ENCODE assay signal across 2 cellular contexts in genomic region chr18:3313685-3314084, GRCh38.
TF ChIP-seq lines count a peak whose summit lies in the region.

No MANE protein-coding gene starts in this region.

TF ChIP-seq in A549, 52 proteins besides CTCF, POLR2A, EP300 and RAD21:
- TF ChIP-seq SREBF2 (IDR thresholded peaks at IDR 0.05) = no peak
- TF ChIP-seq ESRRA (IDR thresholded peaks at IDR 0.05; ENCODE audit: borderline replicate concordance, low read length) = no peak
- no peak for TF ChIP-seq REST (IDR thresholded peaks at IDR 0.05)
- no peak for TF ChIP-seq KDM5A (IDR thresholded peaks at IDR 0.05)
- no peak for TF ChIP-seq NFE2L2 (conservative IDR thresholded peaks at IDR 0.05; ENCODE audit: low read length)
- TF ChIP-seq TP53 (CRISPR knock-in tag; IDR thresholded peaks at IDR 0.05) = no peak
- TF ChIP-seq ELK1 (IDR thresholded peaks at IDR 0.05; ENCODE audit: low read depth, low read length) = no peak
- no peak for TF ChIP-seq FOXS1 (CRISPR knock-in tag; IDR thresholded peaks at IDR 0.05)
- no peak for TF ChIP-seq ATOH8 (CRISPR knock-in tag; IDR thresholded peaks at IDR 0.05; ENCODE audit: low read depth)
- TF ChIP-seq EHMT2 (IDR thresholded peaks at IDR 0.05; ENCODE audit: low read depth) = no peak
- TF ChIP-seq PBX3 (IDR thresholded peaks at IDR 0.05) = no peak
- TF ChIP-seq JUNB (IDR thresholded peaks at IDR 0.05) = no peak
- no peak for TF ChIP-seq HMGXB4 (CRISPR knock-in tag; IDR thresholded peaks at IDR 0.05; ENCODE audit: borderline replicate concordance)
- TF ChIP-seq KDM1A (IDR thresholded peaks at IDR 0.05; ENCODE audit: low read depth) = no peak
- TF ChIP-seq EHF (CRISPR knock-in tag; IDR thresholded peaks at IDR 0.05) = no peak
- no peak for TF ChIP-seq FOSB (CRISPR knock-in tag; IDR thresholded peaks at IDR 0.05)
- no peak for TF ChIP-seq MYC (IDR thresholded peaks at IDR 0.05; ENCODE audit: borderline replicate concordance, low read length)
- no peak for TF ChIP-seq CHD2 (IDR thresholded peaks at IDR 0.05; ENCODE audit: low read length, partially characterized antibody)

TF ChIP-seq in HepG2, 621 proteins besides CTCF, POLR2A, EP300 and RAD21:
- TF ChIP-seq NBN (conservative IDR thresholded peaks at IDR 0.05) (no peak), PAWR (CRISPR knock-in tag; IDR thresholded peaks at IDR 0.05; ENCODE audit: borderline replicate concordance) (no peak), MIER2 (CRISPR knock-in tag; IDR thresholded peaks at IDR 0.05) (no peak), ZBTB26 (CRISPR knock-in tag; IDR thresholded peaks at IDR 0.05; ENCODE audit: borderline replicate concordance) (no peak)
